In the genomic region with DNA sequence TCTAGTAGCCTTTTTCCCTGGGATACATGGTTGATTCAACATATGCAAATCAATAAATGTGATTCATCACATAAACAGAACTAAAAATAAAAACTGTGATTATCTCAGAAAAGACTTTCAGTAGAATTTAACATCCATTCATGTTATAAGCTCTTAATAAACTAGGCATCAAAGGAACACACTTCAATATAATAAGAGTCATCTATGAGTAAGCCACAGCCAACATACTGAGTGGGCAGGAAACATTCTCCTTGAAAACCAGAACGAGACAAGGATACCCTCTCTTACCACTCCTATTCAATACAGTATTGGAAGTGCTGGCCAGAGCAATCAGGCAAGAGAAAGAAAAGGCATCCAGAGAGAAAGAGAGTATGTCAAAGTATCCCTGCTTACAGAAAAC, we compare ENCODE assay signal across 24 cellular contexts.
"Had no signal": no experiment of that assay in that cellular context is flagged by ENCODE, and none has a peak within 500 bp of the region (broad histone marks: within the 10 kb centered on the region; RNA-seq: fewer than 3 reads in every experiment).

No MANE protein-coding gene starts in this region.

- DNase-seq: activated CD4-positive, alpha-beta memory T cell treated with anti-CD3 and anti-CD28 coated beads, Interleukin-2, amount 10 ng/mL, durations not matched to agents 7 days and 5 days; activated CD4-positive, alpha-beta T cell treated with anti-CD3 and anti-CD28 coated beads for 36 hours; activated CD4-positive, alpha-beta T cell treated with anti-CD3 and anti-CD28 coated beads, Interleukin-2, amount 50 U/mL, for 1 hour; activated gamma-delta T cell; activated naive CD4-positive, alpha-beta T cell treated with anti-CD3 and anti-CD28 coated beads, Interleukin-2, amount 10 ng/mL, durations not matched to agents 7 days and 5 days; activated naive CD8-positive, alpha-beta T cell treated with anti-CD3 and anti-CD28 coated beads for 36 hours; activated T-cell treated with anti-CD3 and anti-CD28 coated beads for 4 hours; activated T-cell treated with anti-CD3 and anti-CD28 coated beads, Interleukin-2, amount 50 U/mL, for 48 hours; caudate nucleus; NCI-H1092; NCI-H1417 treated with DMSO at 0.1 percent for 48 hours; NCI-H1694; NCI-H2029 treated with DMSO at 0.1 percent for 48 hours; NCI-H345; NCI-H510A treated with DMSO at 0.1 percent for 48 hours; NCI-H69; NK-92 treated with Interleukin-12 subunit alpha and Interleukin-12 subunit beta, amount 100 ng/mL, for 24 hours; T-cell; T-helper 2 cell; T1000 had no signal

- ATAC-seq: activated CD4-positive, alpha-beta T cell treated with anti-CD3 and anti-CD28 coated beads for 36 hours; activated T-helper 17 cell treated with anti-CD3 and anti-CD28 coated beads, Interleukin-2, amount 50 U/mL, for 72 hours; Right ventricle myocardium inferior; T-cell had no signal

- H3K4me3 ChIP-seq: SK-N-MC had no signal

- H3K27ac ChIP-seq: SK-N-MC, VCaP had no signal
